28 cellular contexts compared by ENCODE assay signal in the genomic region with DNA sequence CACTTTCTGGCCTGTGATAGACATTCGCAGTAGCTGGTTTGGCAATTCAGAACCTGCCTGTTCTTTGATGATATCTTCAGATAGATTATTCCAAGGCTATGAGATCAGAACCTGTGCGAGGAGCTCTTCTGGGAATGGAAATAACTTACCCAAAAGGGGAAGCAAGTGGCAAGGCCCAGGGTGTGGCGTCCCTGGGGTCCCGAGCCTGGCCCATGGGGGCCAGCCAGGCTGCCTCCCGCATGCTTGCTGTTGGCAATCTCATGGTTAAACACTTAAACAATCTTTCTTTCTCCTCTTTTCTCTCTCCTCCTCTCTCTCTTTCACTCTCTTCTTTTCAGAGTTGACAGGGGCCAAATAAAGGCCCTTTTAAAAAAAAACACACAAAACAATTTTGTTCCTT.
"Had no signal": no experiment of that assay in that cellular context is flagged by ENCODE, and none has a peak within 500 bp of the region (broad histone marks: within the 10 kb centered on the region; RNA-seq: fewer than 3 reads in every experiment).

No MANE protein-coding gene starts in this region.

- DNase-seq: heart right ventricle; islet precursor cell; left colon; left lung; lower lobe of right lung; mammary epithelial cell; mesenchymal stem cell; naive thymus-derived CD4-positive, alpha-beta T cell; nucleus accumbens; pancreas; posterior cingulate gyrus; retina; right cardiac atrium; stimulated activated CD4-positive, alpha-beta T cell treated with anti-CD3 and anti-CD28 coated beads, Interleukin-12 subunit alpha, Interleukin-12 subunit beta, amount 100 ng/mL, for 4 hours; stimulated activated CD4-positive, alpha-beta T cell treated with anti-CD3 and anti-CD28 coated beads, Interleukin-15, amount 100 ng/mL, for 24 hours; stimulated activated CD4-positive, alpha-beta T cell treated with anti-CD3 and anti-CD28 coated beads, Interleukin-4, amount 100 ng/mL, for 1 hour; stimulated activated naive B cell treated with anti-CD40 and anti-IgM and Interleukin-4, amounts not matched to agents 10 μg/mL and 1 μg/mL and 100 μg/mL, for 72 hours; tibial artery; trophoblast cell; upper lobe of right lung had no signal

- H3K4me3 ChIP-seq: heart right ventricle, hepatocyte, left lung, lower lobe of right lung, pancreas, prostate gland, skin epidermis, thoracic aorta, tibial artery, upper lobe of right lung had no signal

- H3K9me3 ChIP-seq: heart right ventricle, left lung, lower lobe of right lung, pancreas, prostate gland, thoracic aorta, tibial artery, upper lobe of right lung had no signal

- H3K4me2 ChIP-seq: hepatocyte had no signal

- H3K4me3 Mint-ChIP-seq: mesothelial cell of epicardium; naive thymus-derived CD4-positive, alpha-beta T cell; natural killer cell treated with Interleukin-12 subunit alpha and Interleukin-12 subunit beta and Interleukin-15 and Interleukin-18, amount 100 ng/mL, for 72 hours; stimulated activated naive B cell treated with anti-CD40 and anti-IgM and Interleukin-4, amounts not matched to agents 10 μg/mL and 1 μg/mL and 100 μg/mL, for 72 hours; stimulated activated naive CD8-positive, alpha-beta T cell treated with anti-CD3 and anti-CD28 coated beads, Interleukin-15, Interleukin-2, amounts not matched to agents 100 ng/mL and 50 ng/mL, for 24 hours had no signal

- H3K79me2 ChIP-seq: hepatocyte had no signal

- H3K27ac ChIP-seq: heart right ventricle, hepatocyte, left lung, lower lobe of right lung, pancreas, prostate gland, thoracic aorta, tibial artery, upper lobe of right lung had no signal

- H3K9me3 Mint-ChIP-seq: mesothelial cell of epicardium; natural killer cell treated with Interleukin-12 subunit alpha and Interleukin-12 subunit beta and Interleukin-15 and Interleukin-18, amount 100 ng/mL, for 72 hours; stimulated activated naive B cell treated with anti-CD40 and anti-IgM and Interleukin-4, amounts not matched to agents 10 μg/mL and 1 μg/mL and 100 μg/mL, for 72 hours; stimulated activated naive CD8-positive, alpha-beta T cell treated with anti-CD3 and anti-CD28 coated beads, Interleukin-15, Interleukin-2, amounts not matched to agents 100 ng/mL and 50 ng/mL, for 24 hours had no signal

- H3K4me1 ChIP-seq: heart right ventricle, left lung, lower lobe of right lung, pancreas, prostate gland, tibial artery, upper lobe of right lung had no signal

- H2AFZ ChIP-seq: hepatocyte had no signal

- H3K27me3 ChIP-seq: pancreas, upper lobe of right lung had no signal

- ATAC-seq: left colon; left lung; lower lobe of right lung; naive thymus-derived CD4-positive, alpha-beta T cell; pancreas; right cardiac atrium; sciatic nerve; upper lobe of right lung had no signal

- H3K36me3 Mint-ChIP-seq: mesothelial cell of epicardium; naive thymus-derived CD4-positive, alpha-beta T cell; natural killer cell treated with Interleukin-12 subunit alpha and Interleukin-12 subunit beta and Interleukin-15 and Interleukin-18, amount 100 ng/mL, for 72 hours; stimulated activated naive B cell treated with anti-CD40 and anti-IgM and Interleukin-4, amounts not matched to agents 10 μg/mL and 1 μg/mL and 100 μg/mL, for 72 hours had no signal

- H3K36me3 ChIP-seq: heart right ventricle, left lung, lower lobe of right lung, pancreas, prostate gland, thoracic aorta, tibial artery, upper lobe of right lung had no signal

- H3K27ac Mint-ChIP-seq: mesothelial cell of epicardium; natural killer cell treated with Interleukin-12 subunit alpha and Interleukin-12 subunit beta and Interleukin-15 and Interleukin-18, amount 100 ng/mL, for 72 hours; stimulated activated naive B cell treated with anti-CD40 and anti-IgM and Interleukin-4, amounts not matched to agents 10 μg/mL and 1 μg/mL and 100 μg/mL, for 72 hours; stimulated activated naive CD8-positive, alpha-beta T cell treated with anti-CD3 and anti-CD28 coated beads, Interleukin-15, Interleukin-2, amounts not matched to agents 100 ng/mL and 50 ng/mL, for 24 hours had no signal
